In the genomic region with DNA sequence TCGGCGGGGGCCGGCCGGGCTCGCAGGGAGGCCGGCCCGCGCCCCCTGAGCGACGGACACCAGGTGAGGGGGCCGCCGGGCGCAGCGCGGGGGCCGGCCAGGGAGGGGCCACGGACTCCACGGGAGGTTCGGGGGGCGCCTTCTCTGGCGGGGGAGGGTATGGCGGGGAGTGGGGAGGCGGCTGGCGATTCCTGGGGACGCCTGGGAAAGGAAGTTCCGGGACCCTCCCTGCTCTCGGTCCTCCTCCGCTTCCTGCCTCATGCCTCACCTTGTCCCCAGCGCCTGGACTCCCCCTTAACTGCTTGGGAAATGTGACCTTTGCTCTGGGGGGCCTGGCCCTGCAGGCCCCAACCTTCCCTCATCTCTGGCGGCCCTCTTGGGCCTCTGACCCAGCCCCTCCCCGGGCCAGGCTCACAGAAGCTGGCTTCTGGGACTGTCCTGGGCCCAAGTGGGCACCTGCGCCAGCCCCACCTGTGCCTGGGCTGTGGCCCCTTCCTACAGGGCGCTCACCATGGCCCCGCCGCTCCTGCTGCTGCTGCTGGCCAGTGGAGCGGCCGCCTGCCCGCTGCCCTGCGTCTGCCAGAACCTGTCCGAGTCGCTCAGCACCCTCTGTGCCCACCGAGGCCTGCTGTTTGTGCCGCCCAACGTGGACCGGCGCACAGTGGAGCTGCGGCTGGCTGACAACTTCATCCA, we compare ENCODE assay signal across 2 cellular contexts.
A peak's percentile ranks its signal among the peaks of the same experiment; 100 is the strongest.
TF ChIP-seq lines count a peak whose summit lies in the region.

No MANE protein-coding gene starts in this region.

TF ChIP-seq in HEK293, 187 proteins besides CTCF, POLR2A, EP300 and RAD21 (continues in another document):
- TF ChIP-seq ZNF843 (tag by site-specific recombination; IDR thresholded peaks at IDR 0.05) (no peak), ZSCAN4 (tag by site-specific recombination; IDR thresholded peaks at IDR 0.05) (no peak), HOXD13 (CRISPR knock-in tag; IDR thresholded peaks at IDR 0.05; ENCODE audit: borderline replicate concordance) (no peak), ZNF76 (tag by site-specific recombination; IDR thresholded peaks at IDR 0.05; ENCODE audit: borderline replicate concordance, low read depth) (no peak), ZNF830 (tag by site-specific recombination; IDR thresholded peaks at IDR 0.05; ENCODE audit: low read depth) (no peak), ZFP37 (tag by site-specific recombination; IDR thresholded peaks at IDR 0.05) (no peak), ZNF530 (tag by site-specific recombination; IDR thresholded peaks at IDR 0.05; ENCODE audit: low read depth) (no peak), ZNF514 (tag by site-specific recombination; IDR thresholded peaks at IDR 0.05) (no peak), ZNF658 (tag by site-specific recombination; IDR thresholded peaks at IDR 0.05) (no peak), ZBTB49 (tag by site-specific recombination; IDR thresholded peaks at IDR 0.05; ENCODE audit: low read depth) (no peak), ZNF768 (tag by site-specific recombination; IDR thresholded peaks at IDR 0.05) (no peak), GLI2 (tag by site-specific recombination; IDR thresholded peaks at IDR 0.05; ENCODE audit: borderline replicate concordance, low read depth) (no peak), BCL11B (tag by site-specific recombination; IDR thresholded peaks at IDR 0.05; ENCODE audit: low read depth) (peak; percentile 5; the same call in 1 of the 2 replicates), ZNF214 (tag by site-specific recombination; IDR thresholded peaks at IDR 0.05; ENCODE audit: borderline replicate concordance) (no peak), GLIS2 (tag by site-specific recombination; IDR thresholded peaks at IDR 0.05) (peak; percentile 25; the same call in 1 of the 2 replicates), ZNF629 (tag by site-specific recombination; IDR thresholded peaks at IDR 0.05) (no peak), ZNF133 (tag by site-specific recombination; IDR thresholded peaks at IDR 0.05) (no peak), ZNF341 (tag by site-specific recombination; IDR thresholded peaks at IDR 0.05; ENCODE audit: low read depth) (peak; percentile 68), ZBTB21 (tag by site-specific recombination; IDR thresholded peaks at IDR 0.05) (no peak), ZNF48 (tag by site-specific recombination; IDR thresholded peaks at IDR 0.05) (no peak), ZBTB11 (tag by site-specific recombination; conservative IDR thresholded peaks at IDR 0.05; ENCODE audit: low read depth) (peak; percentile 41; the same call in 1 of the 2 replicates)
- TF ChIP-seq, protein P1, sequence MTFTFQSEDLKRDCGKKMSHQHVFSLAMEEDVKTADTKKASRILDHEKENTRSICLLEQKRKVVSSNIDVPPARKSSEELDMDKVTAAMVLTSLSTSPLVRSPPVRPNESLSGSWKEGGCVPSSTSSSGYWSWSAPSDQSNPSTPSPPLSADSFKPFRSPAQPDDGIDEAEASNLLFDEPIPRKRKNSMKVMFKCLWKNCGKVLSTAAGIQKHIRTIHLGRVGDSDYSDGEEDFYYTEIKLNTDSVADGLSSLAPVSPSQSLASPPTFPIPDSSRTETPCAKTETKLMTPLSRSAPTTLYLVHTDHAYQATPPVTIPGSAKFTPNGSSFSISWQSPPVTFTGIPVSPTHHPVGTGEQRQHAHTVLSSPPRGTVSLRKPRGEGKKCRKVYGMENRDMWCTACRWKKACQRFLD (tag by site-specific recombination; IDR thresholded peaks at IDR 0.05): no peak

TF ChIP-seq in HepG2, 621 proteins besides CTCF, POLR2A, EP300 and RAD21:
- TF ChIP-seq FLYWCH1 (CRISPR knock-in tag; IDR thresholded peaks at IDR 0.05) (no peak), SALL1 (CRISPR knock-in tag; IDR thresholded peaks at IDR 0.05) (peak; percentile 18; the same call in 1 of the 2 replicates), ISL2 (CRISPR knock-in tag; IDR thresholded peaks at IDR 0.05) (no peak), ZFY (CRISPR knock-in tag; IDR thresholded peaks at IDR 0.05) (peak; percentile 14; the same call in 1 of the 2 replicates), GABPB1 (CRISPR knock-in tag; IDR thresholded peaks at IDR 0.05) (peak; percentile 22; the same call in 1 of the 2 replicates), HOXA3 (CRISPR knock-in tag; IDR thresholded peaks at IDR 0.05) (peak; percentile 11; the same call in 1 of the 2 replicates), ZNF749 (CRISPR knock-in tag; IDR thresholded peaks at IDR 0.05; ENCODE audit: borderline replicate concordance) (no peak), ZNF788 (CRISPR knock-in tag; IDR thresholded peaks at IDR 0.05; ENCODE audit: borderline replicate concordance) (no peak), ZBTB44 (CRISPR knock-in tag; IDR thresholded peaks at IDR 0.05) (no peak), HNF4A (CRISPR knock-in tag; IDR thresholded peaks at IDR 0.05) (peak; percentile 57), IKZF5 (CRISPR knock-in tag; IDR thresholded peaks at IDR 0.05) (no peak), HNF4G (IDR thresholded peaks at IDR 0.05; ENCODE audit: borderline replicate concordance, low read depth, low read length) (peak; percentile 38; the same call in 1 of the 2 replicates), HNF4G (CRISPR knock-in tag; IDR thresholded peaks at IDR 0.05; ENCODE audit: borderline replicate concordance, low read depth) (no peak), AGO1 (IDR thresholded peaks at IDR 0.05; ENCODE audit: low read depth, low read length, poor library complexity, severe bottlenecking) (peak; percentile 35), MTA1 (CRISPR knock-in tag; IDR thresholded peaks at IDR 0.05; ENCODE audit: borderline replicate concordance) (no peak), GABPA (IDR thresholded peaks at IDR 0.05; ENCODE audit: low read depth, low read length) (peak; percentile 34; the same call in 1 of the 2 replicates), GABPA (CRISPR knock-in tag; IDR thresholded peaks at IDR 0.05; ENCODE audit: low read depth) (no peak), SMAD9 (CRISPR knock-in tag; IDR thresholded peaks at IDR 0.05) (no peak), RARA (CRISPR knock-in tag; IDR thresholded peaks at IDR 0.05) (no peak), KLF12 (CRISPR knock-in tag; IDR thresholded peaks at IDR 0.05; ENCODE audit: borderline replicate concordance) (no peak), ZBTB7B (CRISPR knock-in tag; IDR thresholded peaks at IDR 0.05) (no peak), GATA4 (IDR thresholded peaks at IDR 0.05; ENCODE audit: borderline replicate concordance, low read depth) (no peak), SPEN (CRISPR knock-in tag; IDR thresholded peaks at IDR 0.05; ENCODE audit: low read depth) (no peak)
- TF ChIP-seq, protein P2, sequence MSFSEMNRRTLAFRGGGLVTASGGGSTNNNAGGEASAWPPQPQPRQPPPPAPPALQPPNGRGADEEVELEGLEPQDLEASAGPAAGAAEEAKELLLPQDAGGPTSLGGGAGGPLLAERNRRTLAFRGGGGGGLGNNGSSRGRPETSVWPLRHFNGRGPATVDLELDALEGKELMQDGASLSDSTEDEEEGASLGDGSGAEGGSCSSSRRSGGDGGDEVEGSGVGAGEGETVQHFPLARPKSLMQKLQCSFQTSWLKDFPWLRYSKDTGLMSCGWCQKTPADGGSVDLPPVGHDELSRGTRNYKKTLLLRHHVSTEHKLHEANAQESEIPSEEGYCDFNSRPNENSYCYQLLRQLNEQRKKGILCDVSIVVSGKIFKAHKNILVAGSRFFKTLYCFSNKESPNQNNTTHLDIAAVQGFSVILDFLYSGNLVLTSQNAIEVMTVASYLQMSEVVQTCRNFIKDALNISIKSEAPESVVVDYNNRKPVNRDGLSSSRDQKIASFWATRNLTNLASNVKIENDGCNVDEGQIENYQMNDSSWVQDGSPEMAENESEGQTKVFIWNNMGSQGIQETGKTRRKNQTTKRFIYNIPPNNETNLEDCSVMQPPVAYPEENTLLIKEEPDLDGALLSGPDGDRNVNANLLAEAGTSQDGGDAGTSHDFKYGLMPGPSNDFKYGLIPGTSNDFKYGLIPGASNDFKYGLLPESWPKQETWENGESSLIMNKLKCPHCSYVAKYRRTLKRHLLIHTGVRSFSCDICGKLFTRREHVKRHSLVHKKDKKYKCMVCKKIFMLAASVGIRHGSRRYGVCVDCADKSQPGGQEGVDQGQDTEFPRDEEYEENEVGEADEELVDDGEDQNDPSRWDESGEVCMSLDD (CRISPR knock-in tag; IDR thresholded peaks at IDR 0.05; ENCODE audit: borderline replicate concordance): 0 out of 2 replicates have a peak, but pooled peaks have one; percentile 46
- TF ChIP-seq, protein P3, sequence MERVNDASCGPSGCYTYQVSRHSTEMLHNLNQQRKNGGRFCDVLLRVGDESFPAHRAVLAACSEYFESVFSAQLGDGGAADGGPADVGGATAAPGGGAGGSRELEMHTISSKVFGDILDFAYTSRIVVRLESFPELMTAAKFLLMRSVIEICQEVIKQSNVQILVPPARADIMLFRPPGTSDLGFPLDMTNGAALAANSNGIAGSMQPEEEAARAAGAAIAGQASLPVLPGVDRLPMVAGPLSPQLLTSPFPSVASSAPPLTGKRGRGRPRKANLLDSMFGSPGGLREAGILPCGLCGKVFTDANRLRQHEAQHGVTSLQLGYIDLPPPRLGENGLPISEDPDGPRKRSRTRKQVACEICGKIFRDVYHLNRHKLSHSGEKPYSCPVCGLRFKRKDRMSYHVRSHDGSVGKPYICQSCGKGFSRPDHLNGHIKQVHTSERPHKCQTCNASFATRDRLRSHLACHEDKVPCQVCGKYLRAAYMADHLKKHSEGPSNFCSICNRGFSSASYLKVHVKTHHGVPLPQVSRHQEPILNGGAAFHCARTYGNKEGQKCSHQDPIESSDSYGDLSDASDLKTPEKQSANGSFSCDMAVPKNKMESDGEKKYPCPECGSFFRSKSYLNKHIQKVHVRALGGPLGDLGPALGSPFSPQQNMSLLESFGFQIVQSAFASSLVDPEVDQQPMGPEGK (CRISPR knock-in tag; IDR thresholded peaks at IDR 0.05): peak; percentile 86
- TF ChIP-seq, protein P4, sequence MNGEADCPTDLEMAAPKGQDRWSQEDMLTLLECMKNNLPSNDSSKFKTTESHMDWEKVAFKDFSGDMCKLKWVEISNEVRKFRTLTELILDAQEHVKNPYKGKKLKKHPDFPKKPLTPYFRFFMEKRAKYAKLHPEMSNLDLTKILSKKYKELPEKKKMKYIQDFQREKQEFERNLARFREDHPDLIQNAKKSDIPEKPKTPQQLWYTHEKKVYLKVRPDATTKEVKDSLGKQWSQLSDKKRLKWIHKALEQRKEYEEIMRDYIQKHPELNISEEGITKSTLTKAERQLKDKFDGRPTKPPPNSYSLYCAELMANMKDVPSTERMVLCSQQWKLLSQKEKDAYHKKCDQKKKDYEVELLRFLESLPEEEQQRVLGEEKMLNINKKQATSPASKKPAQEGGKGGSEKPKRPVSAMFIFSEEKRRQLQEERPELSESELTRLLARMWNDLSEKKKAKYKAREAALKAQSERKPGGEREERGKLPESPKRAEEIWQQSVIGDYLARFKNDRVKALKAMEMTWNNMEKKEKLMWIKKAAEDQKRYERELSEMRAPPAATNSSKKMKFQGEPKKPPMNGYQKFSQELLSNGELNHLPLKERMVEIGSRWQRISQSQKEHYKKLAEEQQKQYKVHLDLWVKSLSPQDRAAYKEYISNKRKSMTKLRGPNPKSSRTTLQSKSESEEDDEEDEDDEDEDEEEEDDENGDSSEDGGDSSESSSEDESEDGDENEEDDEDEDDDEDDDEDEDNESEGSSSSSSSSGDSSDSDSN (CRISPR knock-in tag; IDR thresholded peaks at IDR 0.05): peak; percentile 20; the same call in 1 of the 2 replicates
- TF ChIP-seq, protein P5, sequence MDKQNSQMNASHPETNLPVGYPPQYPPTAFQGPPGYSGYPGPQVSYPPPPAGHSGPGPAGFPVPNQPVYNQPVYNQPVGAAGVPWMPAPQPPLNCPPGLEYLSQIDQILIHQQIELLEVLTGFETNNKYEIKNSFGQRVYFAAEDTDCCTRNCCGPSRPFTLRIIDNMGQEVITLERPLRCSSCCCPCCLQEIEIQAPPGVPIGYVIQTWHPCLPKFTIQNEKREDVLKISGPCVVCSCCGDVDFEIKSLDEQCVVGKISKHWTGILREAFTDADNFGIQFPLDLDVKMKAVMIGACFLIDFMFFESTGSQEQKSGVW (CRISPR knock-in tag; IDR thresholded peaks at IDR 0.05; ENCODE audit: borderline replicate concordance): no peak
